In genomic region chr12:131829351-131829794, GRCh38 we compare ENCODE assay signal across 8 cellular contexts. TPM values are rescaled to one million over a fixed set of nuclear protein-coding genes. Genes with fewer than 3 reads are reported as not detected.
DNase-seq lines count a peak whose midpoint lies in the region; ATAC-seq and TF ChIP-seq lines count a peak whose summit lies in the region.

No MANE protein-coding gene starts in this region.

- H3K27ac ChIP-seq in WERI-Rb-1: no peak overlapping the region
- H3K27ac ChIP-seq in sigmoid colon: peak overlapping the region in 3 of 4 donors; percentile 54 to 73 (median 63)

- CTCF ChIA-PET in HEK293T (lab: Yijun Ruan, JAX): no interaction called here

- H3K4me3 ChIP-seq in WERI-Rb-1 (ENCODE audit: low read depth, low read length) (peak overlapping the region; percentile 52), sigmoid colon (peak overlapping the region; percentile 25 to 60 (median 46))

- 8 to 10% methylated on average over 28 of the region's 28 CpGs for WGBS in sigmoid colon, 2 donors

- intact Hi-C loops in Right ventricle myocardium superior (cut with DNase I): no loop called here
- intact Hi-C loops in sigmoid colon (cut with DNase I): loop anchor here (5.0 kb wide), 1 partner anchor 222 kb away; no protein-coding TSS in a partner anchor

- TF ChIP-seq EP300 in sigmoid colon (IDR thresholded peaks at IDR 0.05): no peak

- H3K9me3 ChIP-seq in WERI-Rb-1 (ENCODE audit: severe bottlenecking) (no peaks in the 10 kb centered on the region), sigmoid colon (no peaks in the 10 kb centered on the region)

- H3K36me3 ChIP-seq in WERI-Rb-1: no peaks in the 10 kb centered on the region
- no peaks in the 10 kb centered on the region for H3K36me3 ChIP-seq in sigmoid colon

- DNase-seq in NCI-H748 (lab: John Stamatoyannopoulos, UW; ENCODE audit: unreplicated experiment) (peak; percentile 60), NCI-H748 treated with DMSO at 0.1 percent for 48 hours (lab: John Stamatoyannopoulos, UW) (no peak), WERI-Rb-1 (no peak), Right ventricle myocardium superior (no peak), sigmoid colon (peak; percentile 76), left lobe of liver (ENCODE audit: low spot score) (no peak), HEK293T (ENCODE audit: extremely low spot score) (no peak)

- peak; percentile 31 for ATAC-seq in Right ventricle myocardium superior (ENCODE audit: poor library complexity)
- no peak for ATAC-seq in left lobe of liver
- no peak for ATAC-seq in GM18519 (IDR thresholded peaks at IDR 0.05; ENCODE audit: low FRiP score, unreplicated experiment)

- H3K27me3 ChIP-seq in WERI-Rb-1 (ENCODE audit: insufficient read depth, low read depth, severe bottlenecking) (no peaks in the 10 kb centered on the region), sigmoid colon (peaks cover 21 to 65% (median 57%) of the 10 kb centered on the region in 3 donors)

- TF ChIP-seq CTCF in WERI-Rb-1 (IDR thresholded peaks at IDR 0.05; ENCODE audit: low read depth, low read length): no peak
- TF ChIP-seq CTCF in sigmoid colon (IDR thresholded peaks at IDR 0.05): no peak

- H3K4me1 ChIP-seq in sigmoid colon: peaks cover 0 to 55% (median 44%) of the 10 kb centered on the region in 4 donors

- no peak for TF ChIP-seq POLR2A in sigmoid colon (IDR thresholded peaks at IDR 0.05)

- POLR2A ChIA-PET in HEK293T (lab: Yijun Ruan, JAX): no interaction called here

TF ChIP-seq in HEK293T, 16 proteins besides CTCF, POLR2A, EP300 and RAD21:
- no peak for TF ChIP-seq L3MBTL2 (conservative IDR thresholded peaks at IDR 0.05)
- no peak for TF ChIP-seq SUZ12 (IDR thresholded peaks at IDR 0.05)
- no peak for TF ChIP-seq NFRKB (IDR thresholded peaks at IDR 0.05)
- TF ChIP-seq FOXA1 (IDR thresholded peaks at IDR 0.05): no peak
- TF ChIP-seq BHLHE40 (IDR thresholded peaks at IDR 0.05; ENCODE audit: borderline replicate concordance): no peak
- no peak for TF ChIP-seq FOXK2 (IDR thresholded peaks at IDR 0.05)
- TF ChIP-seq SP1 (IDR thresholded peaks at IDR 0.05): no peak
- no peak for TF ChIP-seq ZNF384 (IDR thresholded peaks at IDR 0.05)
- no peak for TF ChIP-seq CTBP1 (IDR thresholded peaks at IDR 0.05; ENCODE audit: borderline replicate concordance)
- TF ChIP-seq LEF1 (IDR thresholded peaks at IDR 0.05; ENCODE audit: borderline replicate concordance): no peak
- TF ChIP-seq PKNOX1 (IDR thresholded peaks at IDR 0.05): no peak
- TF ChIP-seq TARDBP (IDR thresholded peaks at IDR 0.05): no peak
- TF ChIP-seq ELF4 (IDR thresholded peaks at IDR 0.05): no peak
- no peak for TF ChIP-seq FOXM1 (IDR thresholded peaks at IDR 0.05; ENCODE audit: borderline replicate concordance)

RNA-seq across cellular contexts. Expression of gene MMP17, which starts 1.2 kb away (rescaled TPM):
- total RNA-seq in Right ventricle myocardium superior (1.3 TPM), sigmoid colon (1 to 10 TPM; 2.7 to 7.1 (median 4.9) TPM), left lobe of liver (1.1 TPM)
- polyA plus RNA-seq in sigmoid colon: 1 to 10 TPM in 1 of 3 donors, under 1 TPM in 1, not detected in 1; 0.60 to 6.8 TPM

Comparison
In these comparisons a context has a peak if more than half of its experiments do, and no peak if none do; other contexts are left out.
1. DNase-seq: peak in NCI-H748 (single experiment) and sigmoid colon (single experiment); none in NCI-H748 treated with DMSO at 0.1 percent for 48 hours (single experiment), WERI-Rb-1 (single experiment), Right ventricle myocardium superior (single experiment), left lobe of liver (single experiment) and HEK293T (single experiment).